Comparison of ENCODE assay signal across 21 cellular contexts in the genomic region with DNA sequence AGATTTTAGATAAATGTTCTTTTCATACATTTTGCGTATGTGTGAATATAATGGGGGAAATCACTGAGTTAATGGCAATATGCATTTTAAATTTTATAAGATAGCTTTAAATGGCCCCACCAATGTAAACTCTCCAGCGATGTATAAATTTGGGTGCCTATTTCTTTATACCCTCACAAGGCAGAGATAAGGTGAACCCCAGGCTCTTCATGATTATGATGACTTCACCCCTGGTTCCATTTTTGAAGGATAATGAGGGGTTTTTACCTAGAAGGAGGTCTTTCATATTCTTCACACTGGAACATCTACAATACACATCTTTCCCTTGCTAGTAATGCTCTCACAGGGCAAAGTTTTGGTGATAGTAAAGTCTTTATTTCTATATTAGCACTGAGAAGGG.
"Had no signal": no experiment of that assay in that cellular context is flagged by ENCODE, and none has a peak within 500 bp of the region (broad histone marks: within the 10 kb centered on the region; RNA-seq: fewer than 3 reads in every experiment).

No MANE protein-coding gene starts in this region.

- ATAC-seq: left lung had no signal

- H3K27me3 Mint-ChIP-seq: type B pancreatic cell had no signal

- H3K9me3 Mint-ChIP-seq: type B pancreatic cell had no signal

- H3K4me3 ChIP-seq: dorsolateral prefrontal cortex, left lung, SK-N-MC, stomach had no signal

- H3K36me3 ChIP-seq: brain microvascular endothelial cell, left lung, stomach, WERI-Rb-1 had no signal

- DNase-seq: aorta; brain microvascular endothelial cell; dorsolateral prefrontal cortex; erythroblast; foreskin melanocyte; glutamatergic neuron; kidney; left lung; nephron progenitor cell; nucleus accumbens; retina; stimulated activated CD4-positive, alpha-beta T cell treated with anti-CD3 and anti-CD28 coated beads, Interleukin-12 subunit alpha, Interleukin-12 subunit beta, amount 100 ng/mL, for 4 hours; stimulated activated CD8-positive, alpha-beta memory T cell treated with anti-CD3 and anti-CD28 coated beads, Interleukin-4, amount 100 ng/mL, for 48 hours; stomach; WERI-Rb-1 had no signal

- H3K27ac ChIP-seq: brain microvascular endothelial cell, dorsolateral prefrontal cortex, left lung, SK-N-MC, WERI-Rb-1 had no signal

- H3K27ac Mint-ChIP-seq: activated CD4-positive, alpha-beta T cell treated with anti-CD3 and anti-CD28 coated beads, Interleukin-2, amount 10 ng/mL, durations not matched to agents 24 days and 14 days; activated naive CD4-positive, alpha-beta T cell treated with anti-CD3 and anti-CD28 coated beads for 36 hours; activated T-helper 2 cell treated with anti-CD3 and anti-CD28 coated beads, Interferon-gamma antibody, Interleukin-2, Interleukin-4, amounts not matched to agents 10 μg/mL and 5 μg/mL and 100 μg/mL, durations not matched to agents 14 hours and 24 hours and 36 hours; mesothelial cell of epicardium; nephron progenitor cell; type B pancreatic cell had no signal

- H3K36me3 Mint-ChIP-seq: mesothelial cell of epicardium had no signal

- H3K4me1 ChIP-seq: stomach had no signal

- H3K4me1 Mint-ChIP-seq: mesothelial cell of epicardium, nephron progenitor cell had no signal

- H3K4me3 Mint-ChIP-seq: activated CD4-positive, alpha-beta T cell treated with anti-CD3 and anti-CD28 coated beads, Interleukin-2, amount 10 ng/mL, durations not matched to agents 24 days and 14 days; activated naive CD4-positive, alpha-beta T cell treated with anti-CD3 and anti-CD28 coated beads for 36 hours; mesothelial cell of epicardium; nephron progenitor cell; type B pancreatic cell had no signal

- H3K9me3 ChIP-seq: left lung, stomach had no signal

- H3K27me3 ChIP-seq: brain microvascular endothelial cell, dorsolateral prefrontal cortex, left lung, stomach had no signal
